ENCODE assay signal across 10 cellular contexts in genomic region chr1:226655251-226656163, GRCh38.
A peak's percentile ranks its signal among the peaks of the same experiment; 100 is the strongest.
DNase-seq lines count a peak whose midpoint lies in the region; ATAC-seq and TF ChIP-seq lines count a peak whose summit lies in the region.
"Had no signal": no experiment of that assay in that cellular context is flagged by ENCODE, and none has a peak within 500 bp of the region (broad histone marks: within the 10 kb centered on the region; RNA-seq: fewer than 3 reads in every experiment).

No MANE protein-coding gene starts in this region.

- H3K4me1 Mint-ChIP-seq in activated naive CD8-positive, alpha-beta T cell treated with anti-CD3 and anti-CD28 coated beads, Interleukin-2, amount 50 U/mL, for 24 hours: peaks cover 8% of the 10 kb centered on the region
- H3K4me1 Mint-ChIP-seq in osteocyte (ENCODE audit: unreplicated experiment): peaks cover 60% of the 10 kb centered on the region

- peak overlapping the region; percentile 68 for H3K4me3 Mint-ChIP-seq in activated naive CD8-positive, alpha-beta T cell treated with anti-CD3 and anti-CD28 coated beads, Interleukin-2, amount 50 U/mL, for 24 hours
- H3K4me3 Mint-ChIP-seq in osteocyte (ENCODE audit: unreplicated experiment): no peak overlapping the region
- H3K4me3 Mint-ChIP-seq: nephron had no signal

- H3K27ac ChIP-seq in thyroid gland: peak overlapping the region in 1 of 3 donors; percentile 47

- H3K4me1 ChIP-seq in Loucy (ENCODE audit: insufficient read depth, low read length, poor library complexity, severe bottlenecking) (peaks cover 66% of the 10 kb centered on the region), thyroid gland (peaks cover 22 to 61% of the 10 kb centered on the region in 2 donors)

- H3K9me2 ChIP-seq in Loucy (replicated peaks; ENCODE audit: low read depth, low read length): no peaks in the 10 kb centered on the region

- H3K9ac ChIP-seq in Loucy (ENCODE audit: low read depth, low read length, poor library complexity, severe bottlenecking): peak overlapping the region; percentile 72

- H3K9me3 ChIP-seq in Loucy (ENCODE audit: insufficient read depth, low read depth, low read length) (no peaks in the 10 kb centered on the region), thyroid gland (no peaks in the 10 kb centered on the region)

- H3K36me3 Mint-ChIP-seq in activated naive CD8-positive, alpha-beta T cell treated with anti-CD3 and anti-CD28 coated beads, Interleukin-2, amount 50 U/mL, for 24 hours (ENCODE audit: low read depth): peaks cover 6% of the 10 kb centered on the region
- H3K36me3 Mint-ChIP-seq in osteocyte (ENCODE audit: unreplicated experiment): no peaks in the 10 kb centered on the region

- H3K9me3 Mint-ChIP-seq in activated naive CD8-positive, alpha-beta T cell treated with anti-CD3 and anti-CD28 coated beads, Interleukin-2, amount 50 U/mL, for 24 hours: no peaks in the 10 kb centered on the region
- no peaks in the 10 kb centered on the region for H3K9me3 Mint-ChIP-seq in osteocyte (ENCODE audit: unreplicated experiment)
- H3K9me3 Mint-ChIP-seq: nephron had no signal

- no peaks in the 10 kb centered on the region; the same call in 1 of the 2 replicates for H3K36me3 ChIP-seq in Loucy (ENCODE audit: insufficient read depth, low read length)
- H3K36me3 ChIP-seq in thyroid gland: no peaks in the 10 kb centered on the region

- no peak for ATAC-seq in activated naive CD8-positive, alpha-beta T cell treated with anti-CD3 and anti-CD28 coated beads, Interleukin-2, amount 50 U/mL, for 24 hours
- ATAC-seq in GM21619 (IDR thresholded peaks at IDR 0.05; ENCODE audit: unreplicated experiment) (no peak), GM21825 (IDR thresholded peaks at IDR 0.05; ENCODE audit: unreplicated experiment) (no peak)

- no peaks in the 10 kb centered on the region for H3K27me3 Mint-ChIP-seq in activated naive CD8-positive, alpha-beta T cell treated with anti-CD3 and anti-CD28 coated beads, Interleukin-2, amount 50 U/mL, for 24 hours
- no peaks in the 10 kb centered on the region for H3K27me3 Mint-ChIP-seq in osteocyte (ENCODE audit: unreplicated experiment)

- no peak overlapping the region for H3K27ac Mint-ChIP-seq in activated naive CD8-positive, alpha-beta T cell treated with anti-CD3 and anti-CD28 coated beads, Interleukin-2, amount 50 U/mL, for 24 hours
- peak overlapping the region; percentile 89 for H3K27ac Mint-ChIP-seq in osteocyte (ENCODE audit: unreplicated experiment)

- WGBS in thyroid gland, 2 donors: 82 to 94% methylated on average over 11 of the region's 12 CpGs

- H4K20me1 ChIP-seq in Loucy (ENCODE audit: insufficient read depth, low read length, poor library complexity, severe bottlenecking): no peaks in the 10 kb centered on the region

- intact Hi-C loops in thyroid gland (cut with DNase I): no loop called here

- H2AFZ ChIP-seq in Loucy (ENCODE audit: low read length): no peak overlapping the region

- TF ChIP-seq CTCF in Loucy (conservative IDR thresholded peaks at IDR 0.05; ENCODE audit: low read length): no peak
- no peak for TF ChIP-seq CTCF in osteocyte (IDR thresholded peaks at IDR 0.05)
- TF ChIP-seq CTCF in thyroid gland (IDR thresholded peaks at IDR 0.05): no peak

- H3F3A ChIP-seq in Loucy (ENCODE audit: low read depth): no peaks in the 10 kb centered on the region

- peak overlapping the region; percentile 77 for H3K4me2 ChIP-seq in Loucy (ENCODE audit: low read depth, low read length, poor library complexity, severe bottlenecking)

- peak overlapping the region; percentile 51 for H3K4me3 ChIP-seq in Loucy (ENCODE audit: low read length, poor library complexity, severe bottlenecking)
- H3K4me3 ChIP-seq in thyroid gland (replicated peaks in 1 of 3): no peak overlapping the region

- DNase-seq in NCI-H1417 (lab: John Stamatoyannopoulos, UW) (peak in 2 of 3 experiments; percentile 40 to 66), NCI-H1417 treated with DMSO at 0.1 percent for 48 hours (lab: John Stamatoyannopoulos, UW) (no peak), osteocyte (ENCODE audit: extremely low spot score, unreplicated experiment) (no peak), thyroid gland (no peak)
- DNase-seq in activated naive CD8-positive, alpha-beta T cell treated with anti-CD3 and anti-CD28 coated beads, Interleukin-2, amount 50 U/mL, for 24 hours: no peak
- DNase-seq: T1000 had no signal

- TF ChIP-seq POLR2A in thyroid gland (IDR thresholded peaks at IDR 0.05): no peak

- H3K27me3 ChIP-seq in Loucy (ENCODE audit: insufficient read depth, low read length, poor library complexity, severe bottlenecking) (no peaks in the 10 kb centered on the region), thyroid gland (no peaks in the 10 kb centered on the region)

- peaks cover under 1% of the 10 kb centered on the region for H3K79me2 ChIP-seq in Loucy (ENCODE audit: insufficient read depth, low read length)

Comparison
In these comparisons a context has a peak if more than half of its experiments do, and no peak if none do; other contexts are left out.
1. DNase-seq: peak in NCI-H1417 (2 of 3); none in NCI-H1417 treated with DMSO at 0.1 percent for 48 hours (single experiment), activated naive CD8-positive, alpha-beta T cell treated with anti-CD3 and anti-CD28 coated beads, Interleukin-2, amount 50 U/mL, for 24 hours (single experiment), osteocyte (single experiment) and thyroid gland (0 of 2).